ENCODE assay signal across 9 cellular contexts in the genomic region with DNA sequence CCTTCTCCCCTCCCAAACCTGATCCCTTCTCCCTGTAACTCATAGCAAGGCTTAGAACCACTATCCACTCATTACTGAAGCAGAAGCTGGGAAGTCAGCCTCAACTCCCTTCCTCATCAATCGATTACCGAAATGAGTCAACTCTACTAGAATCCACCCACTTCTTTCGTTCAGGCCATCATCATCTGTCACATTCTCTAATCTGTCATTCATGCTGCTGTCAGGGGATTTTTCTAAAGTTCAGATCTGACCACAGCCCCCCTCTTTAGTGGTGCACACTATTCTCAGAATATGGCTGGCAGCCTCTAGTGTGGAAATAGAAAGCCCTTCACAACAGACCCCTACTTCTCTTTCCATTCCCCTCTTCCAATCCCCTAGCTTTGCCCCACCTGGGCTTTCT.
DNase-seq lines count a peak whose midpoint lies in the region; ATAC-seq lines count a peak whose summit lies in the region.
"Had no signal": no experiment of that assay in that cellular context is flagged by ENCODE, and none has a peak within 500 bp of the region (broad histone marks: within the 10 kb centered on the region; RNA-seq: fewer than 3 reads in every experiment).

No MANE protein-coding gene starts in this region.

- ATAC-seq in GM21526 (IDR thresholded peaks at IDR 0.05; ENCODE audit: low FRiP score, unreplicated experiment) (peak; percentile 81), HG03196 (IDR thresholded peaks at IDR 0.05; ENCODE audit: unreplicated experiment) (peak; percentile 86)

- DNase-seq in activated CD4-positive, alpha-beta T cell treated with anti-CD3 and anti-CD28 coated beads for 48 hours = peak; percentile 55
- DNase-seq in activated CD4-positive, alpha-beta T cell treated with anti-CD3 and anti-CD28 coated beads for 1 hour = no peak
- DNase-seq in stimulated activated CD4-positive, alpha-beta T cell treated with anti-CD3 and anti-CD28 coated beads, Interleukin-2, amount 100 ng/mL, for 48 hours = peak; percentile 37
- DNase-seq in DMS79 (lab: John Stamatoyannopoulos, UW) = no peak
- DNase-seq in DMS153 (lab: John Stamatoyannopoulos, UW) = no peak
- DNase-seq in NCI-H187 (lab: John Stamatoyannopoulos, UW) = no peak
- DNase-seq: stomach had no signal

Comparison
In these comparisons a context has a peak if more than half of its experiments do, and no peak if none do; other contexts are left out.
1. DNase-seq: peak in activated CD4-positive, alpha-beta T cell treated with anti-CD3 and anti-CD28 coated beads for 48 hours (single experiment) and stimulated activated CD4-positive, alpha-beta T cell treated with anti-CD3 and anti-CD28 coated beads, Interleukin-2, amount 100 ng/mL, for 48 hours (2 of 2); none in activated CD4-positive, alpha-beta T cell treated with anti-CD3 and anti-CD28 coated beads for 1 hour (single experiment), DMS79 (single experiment), DMS153 (single experiment) and NCI-H187 (0 of 2).